ENCODE assay signal across 1 cellular context in genomic region chr6:1634081-1634480, GRCh38.
TF ChIP-seq lines count a peak whose summit lies in the region.

No MANE protein-coding gene starts in this region.

TF ChIP-seq in WTC11, 78 proteins besides CTCF, POLR2A, EP300 and RAD21 (continued from another document):
- no peak for TF ChIP-seq ZNF671 (CRISPR knock-in tag; IDR thresholded peaks at IDR 0.05)
- TF ChIP-seq MAX (CRISPR knock-in tag; IDR thresholded peaks at IDR 0.05), result no peak
- TF ChIP-seq ESRRA (CRISPR knock-in tag; IDR thresholded peaks at IDR 0.05; ENCODE audit: borderline replicate concordance), result no peak
- no peak for TF ChIP-seq ZNF281 (CRISPR knock-in tag; IDR thresholded peaks at IDR 0.05)
